In the genomic region with DNA sequence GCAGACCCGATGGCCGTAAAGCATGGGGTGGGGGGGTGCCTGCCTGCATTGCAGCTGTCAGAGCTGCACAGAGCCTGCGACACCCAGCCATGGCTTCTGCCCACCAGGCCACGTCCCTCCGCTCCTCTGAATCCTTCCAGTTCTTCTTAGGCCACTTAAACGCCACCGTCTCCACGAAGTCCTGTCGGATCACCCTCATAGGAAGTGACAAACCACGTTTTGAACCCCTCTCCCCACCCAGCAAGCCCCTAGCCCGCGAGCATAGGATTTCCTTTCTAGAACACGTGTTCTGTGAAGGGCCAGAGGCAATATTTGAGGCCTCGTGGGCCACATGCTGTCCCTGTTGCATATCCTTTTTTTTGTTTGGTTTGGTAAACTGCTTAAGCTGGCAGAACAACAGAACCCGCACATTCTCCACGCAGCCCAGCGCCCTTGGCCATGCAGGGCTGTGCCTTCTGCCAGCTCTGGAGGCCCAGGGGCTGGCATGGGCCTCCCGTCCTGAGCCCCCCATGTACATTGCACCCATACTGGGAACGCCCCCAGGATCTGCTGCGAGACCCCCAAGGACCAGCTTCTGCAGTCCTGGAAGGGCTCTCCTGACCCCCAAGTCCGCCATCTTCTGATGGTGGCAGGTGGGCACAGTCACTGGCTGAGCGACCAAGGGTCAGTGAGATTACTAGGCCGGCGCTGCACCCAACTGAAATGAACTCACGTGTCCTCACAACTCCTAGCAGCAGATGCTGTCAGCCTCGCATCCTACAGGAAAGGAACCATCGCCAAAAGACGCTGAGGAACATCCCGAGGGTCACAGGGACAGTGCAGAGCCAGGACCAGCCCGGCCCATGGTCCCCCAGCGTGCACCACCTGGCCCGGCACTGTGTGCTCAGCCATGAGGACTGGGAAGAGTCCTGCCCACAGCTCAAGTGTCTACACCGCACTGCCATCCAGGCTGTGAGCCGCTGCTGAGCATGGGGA, we compare ENCODE assay signal across 8 cellular contexts.
"Had no signal": no experiment of that assay in that cellular context is flagged by ENCODE, and none has a peak within 500 bp of the region (broad histone marks: within the 10 kb centered on the region; RNA-seq: fewer than 3 reads in every experiment).

No MANE protein-coding gene starts in this region.

- H3K27me3 ChIP-seq: breast epithelium, esophagus muscularis mucosa, ovary had no signal

- H3K9me3 ChIP-seq: esophagus muscularis mucosa, ovary had no signal

- H3K4me3 ChIP-seq: ovary had no signal

- DNase-seq: activated CD4-positive, alpha-beta T cell treated with anti-CD3 and anti-CD28 coated beads, Interleukin-2, amount 50 U/mL, for 1 hour; activated effector memory CD4-positive, alpha-beta T cell treated with anti-CD3 and anti-CD28 coated beads, Interleukin-2, amount 50 U/mL, for 16 hours; activated naive CD8-positive, alpha-beta T cell treated with anti-CD3 and anti-CD28 coated beads, Interleukin-2, amount 10 ng/mL, durations not matched to agents 7 days and 5 days; activated T-cell treated with anti-CD3 and anti-CD28 coated beads, Interleukin-2, amount 50 U/mL, for 24 hours; stimulated activated CD4-positive, alpha-beta T cell treated with anti-CD3 and anti-CD28 coated beads, Interleukin-2, amount 100 ng/mL, for 24 hours had no signal

- H3K27ac ChIP-seq: breast epithelium, ovary had no signal

- H3K4me1 ChIP-seq: breast epithelium had no signal

- H3K36me3 ChIP-seq: breast epithelium, ovary had no signal
